In genomic region chr10:119243478-119243877, GRCh38 we compare ENCODE assay signal across 31 cellular contexts. TPM values are rescaled to one million over a fixed set of nuclear protein-coding genes. Genes with fewer than 3 reads are reported as not detected.
A peak's percentile ranks its signal among the peaks of the same experiment; 100 is the strongest.
DNase-seq lines count a peak whose midpoint lies in the region; ATAC-seq and TF ChIP-seq lines count a peak whose summit lies in the region.
"Had no signal": no experiment of that assay in that cellular context is flagged by ENCODE, and none has a peak within 500 bp of the region (broad histone marks: within the 10 kb centered on the region; RNA-seq: fewer than 3 reads in every experiment).

No MANE protein-coding gene starts in this region.

- H3K9me3 Mint-ChIP-seq in neural progenitor cell: no peaks in the 10 kb centered on the region
- H3K9me3 Mint-ChIP-seq: activated naive CD8-positive, alpha-beta T cell treated with anti-CD3 and anti-CD28 coated beads, Interleukin-2, amount 50 U/mL, for 24 hours; CD8-positive, alpha-beta memory T cell; stimulated activated naive CD8-positive, alpha-beta T cell treated with anti-CD3 and anti-CD28 coated beads, Interleukin-15, Interleukin-2, amounts not matched to agents 100 ng/mL and 50 ng/mL, for 24 hours had no signal

- DNase-seq in left ventricle myocardium inferior (no peak), left ventricle myocardium superior (no peak), neural progenitor cell (ENCODE audit: low spot score) (peak; percentile 42), uterus (no peak), EL (no peak), PC-3 (no peak), NCI-H446 (lab: John Stamatoyannopoulos, UW) (no peak)
- DNase-seq: 8988T; activated CD4-positive, alpha-beta memory T cell treated with anti-CD3 and anti-CD28 coated beads, Interleukin-2, amount 10 ng/mL, durations not matched to agents 7 days and 5 days; activated gamma-delta T cell treated with Interleukin-2 at 50 U/mL for 16 hours; activated naive CD8-positive, alpha-beta T cell treated with anti-CD3 and anti-CD28 coated beads, Interleukin-2, amount 50 U/mL, for 24 hours; activated T-cell treated with anti-CD3 and anti-CD28 coated beads for 4 hours; AML-193; body of pancreas; CD8-positive, alpha-beta memory T cell; erythroblast; GF-D8; H7; islet precursor cell; NCI-H1436 treated with DMSO at 0.1 percent for 48 hours; NCI-H2107; NCI-H510A; PC-9; right cardiac atrium; SHP77; transverse colon had no signal

- H3K9ac ChIP-seq in neural progenitor cell (no peak overlapping the region), PC-3 (ENCODE audit: low read length) (no peak overlapping the region)
- H3K9ac ChIP-seq: KMS-11 had no signal

- H3F3A ChIP-seq in neural progenitor cell (ENCODE audit: low read depth) (peaks cover 5% of the 10 kb centered on the region), PC-3 (ENCODE audit: low read length, unreplicated experiment) (no peaks in the 10 kb centered on the region)

- peak overlapping the region; percentile 1 for H3K4me3 Mint-ChIP-seq in neural progenitor cell
- H3K4me3 Mint-ChIP-seq: activated CD4-positive, alpha-beta memory T cell treated with anti-CD3 and anti-CD28 coated beads, Interleukin-2, amount 10 ng/mL, durations not matched to agents 7 days and 5 days; activated naive CD8-positive, alpha-beta T cell treated with anti-CD3 and anti-CD28 coated beads, Interleukin-2, amount 50 U/mL, for 24 hours; CD8-positive, alpha-beta memory T cell; stimulated activated naive CD8-positive, alpha-beta T cell treated with anti-CD3 and anti-CD28 coated beads, Interleukin-15, Interleukin-2, amounts not matched to agents 100 ng/mL and 50 ng/mL, for 24 hours had no signal

- WGBS in gastroesophageal sphincter (ENCODE audit: low coverage in 1 of 2), 2 donors: 75 to 100% methylated on average over 1 to 2 of the region's 2 CpGs

- no peaks in the 10 kb centered on the region for H3K9me2 ChIP-seq in PC-3 (replicated peaks; ENCODE audit: low read length)

- H2AFZ ChIP-seq in neural progenitor cell (replicated peaks): no peak overlapping the region
- no peak overlapping the region for H2AFZ ChIP-seq in PC-3 (ENCODE audit: low read length)
- H2AFZ ChIP-seq: PC-9 had no signal

- ATAC-seq in left ventricle myocardium superior (no peak), gastroesophageal sphincter (no peak), PC-3 (no peak)
- ATAC-seq: activated CD4-positive, CD25-positive, alpha-beta regulatory T cell treated with anti-CD3 and anti-CD28 coated beads, Interleukin-2, amount 50 U/mL, for 24 hours; activated naive CD8-positive, alpha-beta T cell treated with anti-CD3 and anti-CD28 coated beads, Interleukin-2, amount 50 U/mL, for 24 hours; body of pancreas; right cardiac atrium had no signal

- TF ChIP-seq POLR2A in gastroesophageal sphincter (IDR thresholded peaks at IDR 0.05) (no peak), uterus (IDR thresholded peaks at IDR 0.05) (no peak)

- no peaks in the 10 kb centered on the region for H3K36me3 Mint-ChIP-seq in neural progenitor cell

- H3K4me1 ChIP-seq in left ventricle myocardium inferior (peaks cover 76% of the 10 kb centered on the region), gastroesophageal sphincter (peaks cover 2 to 55% (median 9%) of the 10 kb centered on the region in 3 donors), neural progenitor cell (peaks cover 33% of the 10 kb centered on the region), uterus (peaks cover 12 to 20% of the 10 kb centered on the region in 2 donors), PC-3 (ENCODE audit: insufficient read depth, low read length) (peaks cover 10% of the 10 kb centered on the region; the same call in 1 of the 2 replicates)

- no peaks in the 10 kb centered on the region for H4K20me1 ChIP-seq in neural progenitor cell (ENCODE audit: low read depth)
- no peaks in the 10 kb centered on the region for H4K20me1 ChIP-seq in PC-3 (ENCODE audit: low read length)

- H3K27ac ChIP-seq in left ventricle myocardium inferior (replicated peaks): peak overlapping the region; percentile 56
- H3K27ac ChIP-seq in gastroesophageal sphincter: peak overlapping the region in 3 of 4 donors; percentile 26 to 53 (median 35)
- H3K27ac ChIP-seq in neural progenitor cell: no peak overlapping the region
- H3K27ac ChIP-seq in uterus: peak overlapping the region; percentile 69 to 83
- H3K27ac ChIP-seq in PC-3 (ENCODE audit: low read length): no peak overlapping the region
- H3K27ac ChIP-seq: body of pancreas, KMS-11, ovary, PC-9 had no signal

- no peaks in the 10 kb centered on the region for H3K9me3 ChIP-seq in left ventricle myocardium inferior (replicated peaks)
- H3K9me3 ChIP-seq in gastroesophageal sphincter: no peaks in the 10 kb centered on the region
- no peaks in the 10 kb centered on the region for H3K9me3 ChIP-seq in neural progenitor cell (ENCODE audit: low read depth)
- no peaks in the 10 kb centered on the region for H3K9me3 ChIP-seq in uterus
- H3K9me3 ChIP-seq in PC-3 (ENCODE audit: low read length): no peaks in the 10 kb centered on the region
- H3K9me3 ChIP-seq: body of pancreas, ovary, transverse colon had no signal

- TF ChIP-seq EP300 in gastroesophageal sphincter (IDR thresholded peaks at IDR 0.05): no peak

- H3K27me3 ChIP-seq in left ventricle myocardium inferior (ENCODE audit: low read depth) (no peaks in the 10 kb centered on the region), gastroesophageal sphincter (no peaks in the 10 kb centered on the region), neural progenitor cell (no peaks in the 10 kb centered on the region), uterus (no peaks in the 10 kb centered on the region), PC-3 (ENCODE audit: low read length) (no peaks in the 10 kb centered on the region)
- H3K27me3 ChIP-seq: body of pancreas, ovary, transverse colon had no signal

- peaks cover 4% of the 10 kb centered on the region for H3K27me3 Mint-ChIP-seq in neural progenitor cell (ENCODE audit: insufficient read depth, low read depth)
- H3K27me3 Mint-ChIP-seq: activated CD4-positive, alpha-beta memory T cell treated with anti-CD3 and anti-CD28 coated beads, Interleukin-2, amount 10 ng/mL, durations not matched to agents 7 days and 5 days; activated naive CD8-positive, alpha-beta T cell treated with anti-CD3 and anti-CD28 coated beads, Interleukin-2, amount 50 U/mL, for 24 hours; stimulated activated naive CD8-positive, alpha-beta T cell treated with anti-CD3 and anti-CD28 coated beads, Interleukin-15, Interleukin-2, amounts not matched to agents 100 ng/mL and 50 ng/mL, for 24 hours had no signal

- H3K79me2 ChIP-seq in neural progenitor cell (ENCODE audit: low read depth) (no peaks in the 10 kb centered on the region), PC-3 (ENCODE audit: low read length) (no peaks in the 10 kb centered on the region)

- CTCF ChIA-PET in PC-3 (lab: Charles Lee): no interaction called here

- peaks cover 39% of the 10 kb centered on the region for H3K4me1 Mint-ChIP-seq in neural progenitor cell
- H3K4me1 Mint-ChIP-seq: activated CD4-positive, alpha-beta memory T cell treated with anti-CD3 and anti-CD28 coated beads, Interleukin-2, amount 10 ng/mL, durations not matched to agents 7 days and 5 days had no signal

- H3K27ac Mint-ChIP-seq in neural progenitor cell: no peak overlapping the region
- H3K27ac Mint-ChIP-seq: activated CD4-positive, alpha-beta memory T cell treated with anti-CD3 and anti-CD28 coated beads, Interleukin-2, amount 10 ng/mL, durations not matched to agents 7 days and 5 days; activated naive CD8-positive, alpha-beta T cell treated with anti-CD3 and anti-CD28 coated beads, Interleukin-2, amount 50 U/mL, for 24 hours; stimulated activated naive CD8-positive, alpha-beta T cell treated with anti-CD3 and anti-CD28 coated beads, Interleukin-15, Interleukin-2, amounts not matched to agents 100 ng/mL and 50 ng/mL, for 24 hours had no signal

- no peak overlapping the region for H3K4me3 ChIP-seq in left ventricle myocardium inferior
- H3K4me3 ChIP-seq in gastroesophageal sphincter: no peak overlapping the region
- no peak overlapping the region for H3K4me3 ChIP-seq in neural progenitor cell
- H3K4me3 ChIP-seq in uterus: no peak overlapping the region
- no peak overlapping the region for H3K4me3 ChIP-seq in PC-3 (ENCODE audit: low read length)
- H3K4me3 ChIP-seq: body of pancreas, ovary, PC-9, transverse colon had no signal

- no TSS peak for BruUV-seq in PC-3 (replicated peaks; lab: Mats Ljungman, UMichigan)

- no peak for TF ChIP-seq CTCF in left ventricle myocardium inferior (IDR thresholded peaks at IDR 0.05; ENCODE audit: borderline replicate concordance)
- TF ChIP-seq CTCF in gastroesophageal sphincter (IDR thresholded peaks at IDR 0.05): no peak
- TF ChIP-seq CTCF in neural progenitor cell (IDR thresholded peaks at IDR 0.05): no peak
- no peak for TF ChIP-seq CTCF in uterus (IDR thresholded peaks at IDR 0.05)
- TF ChIP-seq CTCF in PC-3 (conservative IDR thresholded peaks at IDR 0.05; ENCODE audit: low read depth, low read length): no peak

- intact Hi-C loops in left ventricle myocardium inferior (cut with micrococcal nuclease): no loop called here
- intact Hi-C loops in left ventricle myocardium superior (cut with micrococcal nuclease): no loop called here
- intact Hi-C loops in uterus (cut with DNase I; ENCODE audit: low total_unique reads): no loop called here
- intact Hi-C loops in PC-3 (cut with micrococcal nuclease): no loop called here

- H3K4me2 ChIP-seq in neural progenitor cell (peak overlapping the region; percentile 46), PC-3 (ENCODE audit: low read length) (no peak overlapping the region)
- H3K4me2 ChIP-seq: KMS-11, PC-9 had no signal

- POLR2A ChIA-PET in PC-3 (lab: Charles Lee; ENCODE audit: unreplicated experiment): no interaction called here

- H3K36me3 ChIP-seq in left ventricle myocardium inferior: no peaks in the 10 kb centered on the region
- no peaks in the 10 kb centered on the region for H3K36me3 ChIP-seq in gastroesophageal sphincter
- H3K36me3 ChIP-seq in neural progenitor cell: no peaks in the 10 kb centered on the region
- no peaks in the 10 kb centered on the region for H3K36me3 ChIP-seq in uterus
- no peaks in the 10 kb centered on the region for H3K36me3 ChIP-seq in PC-3 (ENCODE audit: low read depth, low read length)
- H3K36me3 ChIP-seq: ovary, transverse colon had no signal

RNA-seq across cellular contexts. Expression of gene GRK5, which starts 36.1 kb away (rescaled TPM):
- total RNA-seq in left ventricle myocardium inferior (52.8 TPM), left ventricle myocardium superior (43.4 TPM), gastroesophageal sphincter (10 to 100 TPM; 28.8 to 71.6 (median 47.7) TPM), neural progenitor cell (ENCODE audit: low replicate concordance) (4.3 and 6.2 TPM in 2 replicates), uterus (10 to 100 TPM; 11.6 to 34.6 (median 14.1) TPM), PC-3 (2014; rRNA removed) (4.5 and 5.0 TPM in 2 replicates)

Comparison
In these comparisons a context has a peak if more than half of its experiments do, and no peak if none do; other contexts are left out.
1. H3K27ac ChIP-seq: peak in left ventricle myocardium inferior (single experiment), gastroesophageal sphincter (3 of 4) and uterus (2 of 2); none in neural progenitor cell (single experiment) and PC-3 (single experiment).